1 cellular context compared by ENCODE assay signal in genomic region chr4:39970559-39971270, GRCh38.
TF ChIP-seq lines count a peak whose summit lies in the region.

No MANE protein-coding gene starts in this region.

TF ChIP-seq in K562, 482 proteins besides CTCF, POLR2A, EP300 and RAD21 (continued from another document and continues in another):
- TF ChIP-seq TEAD2 (tag; IDR thresholded peaks at IDR 0.05), result 0 out of 2 replicates have a peak, but pooled peaks have one; percentile 17
- peak; percentile 87 to 89 for TF ChIP-seq KDM1A (IDR thresholded peaks at IDR 0.05)
- TF ChIP-seq CBFA2T2 (conservative IDR thresholded peaks at IDR 0.05), result peak; percentile 77
- TF ChIP-seq BHLHE40 (IDR thresholded peaks at IDR 0.05; ENCODE audit: low read length), result peak; percentile 24; the same call in 1 of the 2 replicates
- TF ChIP-seq, protein P1, sequence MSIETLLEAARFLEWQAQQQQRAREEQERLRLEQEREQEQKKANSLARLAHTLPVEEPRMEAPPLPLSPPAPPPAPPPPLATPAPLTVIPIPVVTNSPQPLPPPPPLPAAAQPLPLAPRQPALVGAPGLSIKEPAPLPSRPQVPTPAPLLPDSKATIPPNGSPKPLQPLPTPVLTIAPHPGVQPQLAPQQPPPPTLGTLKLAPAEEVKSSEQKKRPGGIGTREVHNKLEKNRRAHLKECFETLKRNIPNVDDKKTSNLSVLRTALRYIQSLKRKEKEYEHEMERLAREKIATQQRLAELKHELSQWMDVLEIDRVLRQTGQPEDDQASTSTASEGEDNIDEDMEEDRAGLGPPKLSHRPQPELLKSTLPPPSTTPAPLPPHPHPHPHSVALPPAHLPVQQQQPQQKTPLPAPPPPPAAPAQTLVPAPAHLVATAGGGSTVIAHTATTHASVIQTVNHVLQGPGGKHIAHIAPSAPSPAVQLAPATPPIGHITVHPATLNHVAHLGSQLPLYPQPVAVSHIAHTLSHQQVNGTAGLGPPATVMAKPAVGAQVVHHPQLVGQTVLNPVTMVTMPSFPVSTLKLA (conservative IDR thresholded peaks at IDR 0.05), result peak in 1 of 2 experiments; percentile 42; a peak in 2 of 4 replicates
- TF ChIP-seq, protein P2, sequence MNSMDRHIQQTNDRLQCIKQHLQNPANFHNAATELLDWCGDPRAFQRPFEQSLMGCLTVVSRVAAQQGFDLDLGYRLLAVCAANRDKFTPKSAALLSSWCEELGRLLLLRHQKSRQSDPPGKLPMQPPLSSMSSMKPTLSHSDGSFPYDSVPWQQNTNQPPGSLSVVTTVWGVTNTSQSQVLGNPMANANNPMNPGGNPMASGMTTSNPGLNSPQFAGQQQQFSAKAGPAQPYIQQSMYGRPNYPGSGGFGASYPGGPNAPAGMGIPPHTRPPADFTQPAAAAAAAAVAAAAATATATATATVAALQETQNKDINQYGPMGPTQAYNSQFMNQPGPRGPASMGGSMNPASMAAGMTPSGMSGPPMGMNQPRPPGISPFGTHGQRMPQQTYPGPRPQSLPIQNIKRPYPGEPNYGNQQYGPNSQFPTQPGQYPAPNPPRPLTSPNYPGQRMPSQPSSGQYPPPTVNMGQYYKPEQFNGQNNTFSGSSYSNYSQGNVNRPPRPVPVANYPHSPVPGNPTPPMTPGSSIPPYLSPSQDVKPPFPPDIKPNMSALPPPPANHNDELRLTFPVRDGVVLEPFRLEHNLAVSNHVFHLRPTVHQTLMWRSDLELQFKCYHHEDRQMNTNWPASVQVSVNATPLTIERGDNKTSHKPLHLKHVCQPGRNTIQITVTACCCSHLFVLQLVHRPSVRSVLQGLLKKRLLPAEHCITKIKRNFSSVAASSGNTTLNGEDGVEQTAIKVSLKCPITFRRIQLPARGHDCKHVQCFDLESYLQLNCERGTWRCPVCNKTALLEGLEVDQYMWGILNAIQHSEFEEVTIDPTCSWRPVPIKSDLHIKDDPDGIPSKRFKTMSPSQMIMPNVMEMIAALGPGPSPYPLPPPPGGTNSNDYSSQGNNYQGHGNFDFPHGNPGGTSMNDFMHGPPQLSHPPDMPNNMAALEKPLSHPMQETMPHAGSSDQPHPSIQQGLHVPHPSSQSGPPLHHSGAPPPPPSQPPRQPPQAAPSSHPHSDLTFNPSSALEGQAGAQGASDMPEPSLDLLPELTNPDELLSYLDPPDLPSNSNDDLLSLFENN (IDR thresholded peaks at IDR 0.05; ENCODE audit: low read depth in 2 of 2, low read length in 2 of 2), result peak in 1 of 2 experiments; percentile 39; a peak in 1 of 4 replicates
- peak; percentile 93 for TF ChIP-seq CC2D1A (IDR thresholded peaks at IDR 0.05)
- no peak for TF ChIP-seq TGIF2 (CRISPR knock-in tag; IDR thresholded peaks at IDR 0.05)
- TF ChIP-seq JUND (IDR thresholded peaks at IDR 0.05; ENCODE audit: borderline replicate concordance, low read depth, low read length), result no peak; the same call in 1 of the 2 replicates
- TF ChIP-seq JUND (tag; IDR thresholded peaks at IDR 0.05; ENCODE audit: borderline replicate concordance, low read depth, low read length), result peak; percentile 40; the same call in 1 of the 3 replicates
- peak; percentile 22; the same call in 1 of the 2 replicates for TF ChIP-seq NBN (IDR thresholded peaks at IDR 0.05; ENCODE audit: low read depth)
- TF ChIP-seq ZEB2 (IDR thresholded peaks at IDR 0.05), result peak; percentile 92
- no peak for TF ChIP-seq FOXM1 (IDR thresholded peaks at IDR 0.05; ENCODE audit: low read depth)
- no peak for TF ChIP-seq FOXM1 (CRISPR knock-in tag; IDR thresholded peaks at IDR 0.05; ENCODE audit: low read depth)
- TF ChIP-seq GABPB1 (CRISPR knock-in tag; IDR thresholded peaks at IDR 0.05), result no peak
- no peak for TF ChIP-seq YBX1 (IDR thresholded peaks at IDR 0.05)
- TF ChIP-seq TEAD4 (IDR thresholded peaks at IDR 0.05; ENCODE audit: low read length), result peak; percentile 92
- TF ChIP-seq TEAD4 (CRISPR knock-in tag; IDR thresholded peaks at IDR 0.05; ENCODE audit: borderline replicate concordance), result 0 out of 2 replicates have a peak, but pooled peaks have one; percentile 21
- TF ChIP-seq DNMT1 (IDR thresholded peaks at IDR 0.05), result no peak
- no peak for TF ChIP-seq ATF1 (CRISPR knock-in tag; IDR thresholded peaks at IDR 0.05)
- peak; percentile 50; the same call in 1 of the 2 replicates for TF ChIP-seq ATF1 (tag; IDR thresholded peaks at IDR 0.05)
- TF ChIP-seq TEAD1 (CRISPR knock-in tag; IDR thresholded peaks at IDR 0.05), result peak; percentile 59 to 97; a peak in 3 of 4 replicates
- TF ChIP-seq GTF2E2 (tag; IDR thresholded peaks at IDR 0.05), result no peak; the same call in 1 of the 2 replicates
- no peak for TF ChIP-seq RBM15 (IDR thresholded peaks at IDR 0.05; ENCODE audit: insufficient read depth, low read length)
- peak; percentile 44; the same call in 1 of the 2 replicates for TF ChIP-seq NR2C2 (CRISPR knock-in tag; IDR thresholded peaks at IDR 0.05)
- peak; percentile 83 for TF ChIP-seq NR2C2 (tag; IDR thresholded peaks at IDR 0.05)
- no peak for TF ChIP-seq NCOA4 (IDR thresholded peaks at IDR 0.05; ENCODE audit: partially characterized antibody)
- TF ChIP-seq, protein P3, sequence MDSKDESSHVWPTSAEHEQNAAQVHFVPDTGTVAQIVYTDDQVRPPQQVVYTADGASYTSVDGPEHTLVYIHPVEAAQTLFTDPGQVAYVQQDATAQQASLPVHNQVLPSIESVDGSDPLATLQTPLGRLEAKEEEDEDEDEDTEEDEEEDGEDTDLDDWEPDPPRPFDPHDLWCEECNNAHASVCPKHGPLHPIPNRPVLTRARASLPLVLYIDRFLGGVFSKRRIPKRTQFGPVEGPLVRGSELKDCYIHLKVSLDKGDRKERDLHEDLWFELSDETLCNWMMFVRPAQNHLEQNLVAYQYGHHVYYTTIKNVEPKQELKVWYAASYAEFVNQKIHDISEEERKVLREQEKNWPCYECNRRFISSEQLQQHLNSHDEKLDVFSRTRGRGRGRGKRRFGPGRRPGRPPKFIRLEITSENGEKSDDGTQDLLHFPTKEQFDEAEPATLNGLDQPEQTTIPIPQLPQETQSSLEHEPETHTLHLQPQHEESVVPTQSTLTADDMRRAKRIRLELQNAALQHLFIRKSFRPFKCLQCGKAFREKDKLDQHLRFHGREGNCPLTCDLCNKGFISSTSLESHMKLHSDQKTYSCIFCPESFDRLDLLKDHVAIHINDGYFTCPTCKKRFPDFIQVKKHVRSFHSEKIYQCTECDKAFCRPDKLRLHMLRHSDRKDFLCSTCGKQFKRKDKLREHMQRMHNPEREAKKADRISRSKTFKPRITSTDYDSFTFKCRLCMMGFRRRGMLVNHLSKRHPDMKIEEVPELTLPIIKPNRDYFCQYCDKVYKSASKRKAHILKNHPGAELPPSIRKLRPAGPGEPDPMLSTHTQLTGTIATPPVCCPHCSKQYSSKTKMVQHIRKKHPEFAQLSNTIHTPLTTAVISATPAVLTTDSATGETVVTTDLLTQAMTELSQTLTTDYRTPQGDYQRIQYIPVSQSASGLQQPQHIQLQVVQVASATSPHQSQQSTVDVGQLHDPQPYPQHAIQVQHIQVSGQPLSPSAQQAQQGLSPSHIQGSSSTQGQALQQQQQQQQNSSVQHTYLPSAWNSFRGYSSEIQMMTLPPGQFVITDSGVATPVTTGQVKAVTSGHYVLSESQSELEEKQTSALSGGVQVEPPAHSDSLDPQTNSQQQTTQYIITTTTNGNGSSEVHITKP (IDR thresholded peaks at IDR 0.05; ENCODE audit: partially characterized antibody), result peak; percentile 60
- 0 out of 2 replicates have a peak, but pooled peaks have one; percentile 21 for TF ChIP-seq SMARCC2 (IDR thresholded peaks at IDR 0.05; ENCODE audit: low read depth)
- peak; percentile 66; the same call in 1 of the 2 replicates for TF ChIP-seq POLR2AphosphoS5 (IDR thresholded peaks at IDR 0.05; ENCODE audit: control insufficient read depth, insufficient read depth, low read depth, low read length)
- TF ChIP-seq FOSL1 (tag; conservative IDR thresholded peaks at IDR 0.05), result peak; percentile 31; the same call in 1 of the 2 replicates
- peak; percentile 77 for TF ChIP-seq NFIC (IDR thresholded peaks at IDR 0.05)
- TF ChIP-seq SOX6 (IDR thresholded peaks at IDR 0.05), result peak; percentile 78
- TF ChIP-seq L3MBTL2 (IDR thresholded peaks at IDR 0.05), result peak; percentile 38; the same call in 1 of the 2 replicates
- TF ChIP-seq ARID1B (IDR thresholded peaks at IDR 0.05), result peak; percentile 82
- TF ChIP-seq, protein P4, sequence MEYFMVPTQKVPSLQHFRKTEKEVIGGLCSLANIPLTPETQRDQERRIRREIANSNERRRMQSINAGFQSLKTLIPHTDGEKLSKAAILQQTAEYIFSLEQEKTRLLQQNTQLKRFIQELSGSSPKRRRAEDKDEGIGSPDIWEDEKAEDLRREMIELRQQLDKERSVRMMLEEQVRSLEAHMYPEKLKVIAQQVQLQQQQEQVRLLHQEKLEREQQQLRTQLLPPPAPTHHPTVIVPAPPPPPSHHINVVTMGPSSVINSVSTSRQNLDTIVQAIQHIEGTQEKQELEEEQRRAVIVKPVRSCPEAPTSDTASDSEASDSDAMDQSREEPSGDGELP (CRISPR knock-in tag; IDR thresholded peaks at IDR 0.05; ENCODE audit: borderline replicate concordance), result peak; percentile 29; the same call in 1 of the 2 replicates
- TF ChIP-seq GTF2F1 (IDR thresholded peaks at IDR 0.05; ENCODE audit: low read depth, low read length), result no peak
- no peak for TF ChIP-seq HLTF (IDR thresholded peaks at IDR 0.05)
- 0 out of 2 replicates have a peak, but pooled peaks have one; percentile 37 for TF ChIP-seq MYC (IDR thresholded peaks at IDR 0.05; ENCODE audit: low read depth, low read length)
- TF ChIP-seq MYC (CRISPR knock-in tag; IDR thresholded peaks at IDR 0.05; ENCODE audit: borderline replicate concordance, low read depth), result no peak
- TF ChIP-seq KLF13 (tag; IDR thresholded peaks at IDR 0.05; ENCODE audit: borderline replicate concordance, low read depth), result no peak
- peak; percentile 87 for TF ChIP-seq CTBP1 (IDR thresholded peaks at IDR 0.05; ENCODE audit: borderline replicate concordance)
- TF ChIP-seq, protein P5, sequence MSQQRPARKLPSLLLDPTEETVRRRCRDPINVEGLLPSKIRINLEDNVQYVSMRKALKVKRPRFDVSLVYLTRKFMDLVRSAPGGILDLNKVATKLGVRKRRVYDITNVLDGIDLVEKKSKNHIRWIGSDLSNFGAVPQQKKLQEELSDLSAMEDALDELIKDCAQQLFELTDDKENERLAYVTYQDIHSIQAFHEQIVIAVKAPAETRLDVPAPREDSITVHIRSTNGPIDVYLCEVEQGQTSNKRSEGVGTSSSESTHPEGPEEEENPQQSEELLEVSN (IDR thresholded peaks at IDR 0.05; ENCODE audit: borderline replicate concordance in 1 of 2, extremely low read depth in 1 of 2, insufficient read depth in 1 of 2, insufficient read length in 1 of 2, low read depth in 1 of 2, low read length in 1 of 2, poor library complexity in 1 of 2, severe bottlenecking in 1 of 2), result no peak
- TF ChIP-seq SMARCA4 (IDR thresholded peaks at IDR 0.05), result peak; percentile 78
- TF ChIP-seq COPS2 (conservative IDR thresholded peaks at IDR 0.05), result no peak
- no peak for TF ChIP-seq ZNF280B (CRISPR knock-in tag; IDR thresholded peaks at IDR 0.05)
- no peak for TF ChIP-seq SAP30 (IDR thresholded peaks at IDR 0.05; ENCODE audit: borderline replicate concordance, insufficient read depth, low read depth, low read length, poor library complexity, severe bottlenecking)
- 0 out of 2 replicates have a peak, but pooled peaks have one; percentile 32 for TF ChIP-seq KLF16 (IDR thresholded peaks at IDR 0.05)
- no peak for TF ChIP-seq NUFIP1 (IDR thresholded peaks at IDR 0.05; ENCODE audit: partially characterized antibody)
- TF ChIP-seq ZNF354B (CRISPR knock-in tag; IDR thresholded peaks at IDR 0.05), result no peak
- no peak for TF ChIP-seq MYNN (IDR thresholded peaks at IDR 0.05)
- no peak for TF ChIP-seq MYNN (CRISPR knock-in tag; IDR thresholded peaks at IDR 0.05)
- TF ChIP-seq CXXC5 (CRISPR knock-in tag; IDR thresholded peaks at IDR 0.05), result peak; percentile 31; the same call in 1 of the 2 replicates
- peak; percentile 66 to 90; a peak in 3 of 4 replicates for TF ChIP-seq RCOR1 (IDR thresholded peaks at IDR 0.05; ENCODE audit: borderline replicate concordance in 1 of 2, low read depth in 2 of 2, low read length in 2 of 2)
- TF ChIP-seq NCOR1 (IDR thresholded peaks at IDR 0.05), result peak; percentile 71
- no peak for TF ChIP-seq CHD2 (IDR thresholded peaks at IDR 0.05; ENCODE audit: low read depth, low read length)
- peak; percentile 77 for TF ChIP-seq TCF3 (CRISPR knock-in tag; IDR thresholded peaks at IDR 0.05)
- TF ChIP-seq MXD1 (CRISPR knock-in tag; IDR thresholded peaks at IDR 0.05; ENCODE audit: borderline replicate concordance, poor library complexity, severe bottlenecking), result no peak
- peak in 1 of 2 experiments; percentile 79; a peak in 3 of 4 replicates for TF ChIP-seq TBL1XR1 (IDR thresholded peaks at IDR 0.05; ENCODE audit: low read length in 2 of 2)
- no peak for TF ChIP-seq PTRF (tag; IDR thresholded peaks at IDR 0.05)
- TF ChIP-seq, protein P6, sequence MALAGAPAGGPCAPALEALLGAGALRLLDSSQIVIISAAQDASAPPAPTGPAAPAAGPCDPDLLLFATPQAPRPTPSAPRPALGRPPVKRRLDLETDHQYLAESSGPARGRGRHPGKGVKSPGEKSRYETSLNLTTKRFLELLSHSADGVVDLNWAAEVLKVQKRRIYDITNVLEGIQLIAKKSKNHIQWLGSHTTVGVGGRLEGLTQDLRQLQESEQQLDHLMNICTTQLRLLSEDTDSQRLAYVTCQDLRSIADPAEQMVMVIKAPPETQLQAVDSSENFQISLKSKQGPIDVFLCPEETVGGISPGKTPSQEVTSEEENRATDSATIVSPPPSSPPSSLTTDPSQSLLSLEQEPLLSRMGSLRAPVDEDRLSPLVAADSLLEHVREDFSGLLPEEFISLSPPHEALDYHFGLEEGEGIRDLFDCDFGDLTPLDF (CRISPR knock-in tag; IDR thresholded peaks at IDR 0.05), result no peak
- TF ChIP-seq, protein P7, sequence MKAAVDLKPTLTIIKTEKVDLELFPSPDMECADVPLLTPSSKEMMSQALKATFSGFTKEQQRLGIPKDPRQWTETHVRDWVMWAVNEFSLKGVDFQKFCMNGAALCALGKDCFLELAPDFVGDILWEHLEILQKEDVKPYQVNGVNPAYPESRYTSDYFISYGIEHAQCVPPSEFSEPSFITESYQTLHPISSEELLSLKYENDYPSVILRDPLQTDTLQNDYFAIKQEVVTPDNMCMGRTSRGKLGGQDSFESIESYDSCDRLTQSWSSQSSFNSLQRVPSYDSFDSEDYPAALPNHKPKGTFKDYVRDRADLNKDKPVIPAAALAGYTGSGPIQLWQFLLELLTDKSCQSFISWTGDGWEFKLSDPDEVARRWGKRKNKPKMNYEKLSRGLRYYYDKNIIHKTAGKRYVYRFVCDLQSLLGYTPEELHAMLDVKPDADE (conservative IDR thresholded peaks at IDR 0.05; ENCODE audit: control insufficient read depth, low read depth, low read length), result no peak
